ENCODE assay signal across 8 cellular contexts in the genomic region with DNA sequence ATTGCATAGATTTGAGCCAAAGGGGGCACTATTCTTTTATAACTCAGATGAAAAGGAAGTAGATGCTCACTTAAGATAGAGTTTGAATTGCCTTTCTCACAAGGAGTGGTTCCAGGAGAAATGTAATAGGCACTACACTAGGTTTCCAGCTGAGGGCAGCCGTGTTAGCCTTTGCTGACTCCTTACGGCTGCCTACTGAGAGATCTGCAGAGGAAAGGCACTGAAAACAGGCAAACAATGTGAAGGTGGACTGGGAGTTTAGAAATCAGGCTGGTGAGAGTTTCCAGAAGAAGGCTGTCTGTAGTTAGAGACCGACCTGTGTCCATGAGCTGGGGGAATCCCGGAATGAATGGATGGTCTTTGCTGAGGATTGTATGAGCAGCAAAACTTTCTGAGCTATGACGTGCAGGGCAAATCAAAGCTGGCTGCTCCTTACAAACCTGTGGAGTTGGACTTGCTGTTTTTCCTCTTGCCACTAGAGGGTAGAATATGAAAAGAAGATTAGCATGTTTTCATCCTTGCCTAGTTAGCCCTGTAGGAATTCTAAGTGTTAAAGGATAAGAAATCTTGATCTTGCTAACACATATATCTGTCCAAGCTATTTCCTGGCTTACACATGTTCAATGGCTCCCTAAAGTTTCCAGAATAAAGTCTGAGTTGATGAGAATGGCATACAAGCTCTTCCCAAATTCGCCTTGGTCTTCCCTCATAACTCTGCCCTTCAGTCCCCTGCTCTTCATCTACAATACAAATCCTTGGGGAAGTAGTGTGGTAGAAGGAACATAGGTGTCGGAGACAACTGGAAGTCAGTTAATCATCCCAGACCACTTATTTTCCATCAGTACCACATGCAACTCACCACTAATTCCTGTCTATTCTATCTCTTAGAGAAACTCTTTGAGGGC. TPM values are rescaled to one million over a fixed set of nuclear protein-coding genes. Genes with fewer than 3 reads are reported as not detected.
DNase-seq lines count a peak whose midpoint lies in the region; TF ChIP-seq lines count a peak whose summit lies in the region.

No MANE protein-coding gene starts in this region.

- H3K4me2 ChIP-seq in OCI-LY3 (ENCODE audit: low read length) = peak overlapping the region; percentile 86

- no peaks in the 10 kb centered on the region for H3K79me2 ChIP-seq in OCI-LY3 (ENCODE audit: low read length)

- H3K36me3 ChIP-seq in OCI-LY3 (replicated peaks; ENCODE audit: low read depth, low read length) = no peaks in the 10 kb centered on the region
- no peaks in the 10 kb centered on the region for H3K36me3 ChIP-seq in stomach

- peak overlapping the region; percentile 97 for H2AFZ ChIP-seq in OCI-LY3 (ENCODE audit: low read depth, low read length)

- TF ChIP-seq CTCF in OCI-LY3 (IDR thresholded peaks at IDR 0.05; ENCODE audit: low read depth, low read length) = peak; percentile 66
- peak in 5 of 7 experiments; percentile 73 to 88 (median 74) for TF ChIP-seq CTCF in stomach (IDR thresholded peaks at IDR 0.05)

- H3K9me3 ChIP-seq in OCI-LY3 (ENCODE audit: insufficient read depth, low read length) (no peaks in the 10 kb centered on the region), stomach (no peaks in the 10 kb centered on the region)

- H3K4me3 ChIP-seq in OCI-LY3 (ENCODE audit: low read length) (peak overlapping the region; percentile 65), stomach (no peak overlapping the region)

- no peaks in the 10 kb centered on the region for H3K27me3 ChIP-seq in OCI-LY3 (ENCODE audit: low read depth, low read length)
- H3K27me3 ChIP-seq in stomach = no peaks in the 10 kb centered on the region

- intact Hi-C loops in stomach (cut with DNase I; ENCODE audit: low total_unique reads) = loop anchor here (5.0 to 10.0 kb wide), 2 partner anchors 85 to 167 kb away; no protein-coding TSS in a partner anchor

- no peaks in the 10 kb centered on the region for H4K20me1 ChIP-seq in OCI-LY3 (ENCODE audit: insufficient read depth, low read length)

- no peak overlapping the region for H3K9ac ChIP-seq in OCI-LY3 (ENCODE audit: low read length)

- no peak for TF ChIP-seq EP300 in stomach (IDR thresholded peaks at IDR 0.05)

- no peak for TF ChIP-seq POLR2A in erythroblast (IDR thresholded peaks at IDR 0.05; ENCODE audit: low read length)
- no peak for TF ChIP-seq POLR2A in stomach (IDR thresholded peaks at IDR 0.05)

- H3K27ac ChIP-seq in OCI-LY3 (ENCODE audit: low read length) (no peak overlapping the region; the same call in 1 of the 2 replicates), stomach (peak overlapping the region; percentile 1 to 67 (median 52))

- H3K4me1 ChIP-seq in OCI-LY3 (ENCODE audit: low read length) = peaks cover 10% of the 10 kb centered on the region; the same call in 1 of the 2 replicates
- H3K4me1 ChIP-seq in stomach = peaks cover 4 to 11% (median 9%) of the 10 kb centered on the region in 4 donors

- DNase-seq in GM04503 (ENCODE audit: low read depth) (peak; percentile 62), HuH-7 (ENCODE audit: low spot score) (peak; percentile 78), activated T-cell treated with anti-CD3 and anti-CD28 coated beads for 24 hours (ENCODE audit: low read depth) (peak; percentile 23), erythroblast (lab: John Stamatoyannopoulos, UW) (peak; percentile 54 to 66), mucosa of gallbladder (ENCODE audit: low spot score) (peak; percentile 66), stomach (peak; percentile 66)
- no peak for DNase-seq in NK-92 treated with Interleukin-12 subunit alpha and Interleukin-12 subunit beta, amount 100 ng/mL, for 24 hours (lab: John Stamatoyannopoulos, UW)

- 20 to 21% (median 21%) methylated on average over 7 of the region's 7 CpGs for WGBS in stomach, 5 donors

RNA-seq across cellular contexts. Expression of gene TAOK1, which starts 20.1 kb away (rescaled TPM):
- total RNA-seq in mucosa of gallbladder (62.5 TPM), stomach (100 to 1,000 TPM in 2 of 5 donors, 10 to 100 TPM in 3; 39.3 to 230 (median 56.0) TPM)
- polyA plus RNA-seq in stomach = 1 to 10 TPM; 4.4 to 6.4 (median 5.7) TPM
